7 cellular contexts compared by ENCODE assay signal in the genomic region with DNA sequence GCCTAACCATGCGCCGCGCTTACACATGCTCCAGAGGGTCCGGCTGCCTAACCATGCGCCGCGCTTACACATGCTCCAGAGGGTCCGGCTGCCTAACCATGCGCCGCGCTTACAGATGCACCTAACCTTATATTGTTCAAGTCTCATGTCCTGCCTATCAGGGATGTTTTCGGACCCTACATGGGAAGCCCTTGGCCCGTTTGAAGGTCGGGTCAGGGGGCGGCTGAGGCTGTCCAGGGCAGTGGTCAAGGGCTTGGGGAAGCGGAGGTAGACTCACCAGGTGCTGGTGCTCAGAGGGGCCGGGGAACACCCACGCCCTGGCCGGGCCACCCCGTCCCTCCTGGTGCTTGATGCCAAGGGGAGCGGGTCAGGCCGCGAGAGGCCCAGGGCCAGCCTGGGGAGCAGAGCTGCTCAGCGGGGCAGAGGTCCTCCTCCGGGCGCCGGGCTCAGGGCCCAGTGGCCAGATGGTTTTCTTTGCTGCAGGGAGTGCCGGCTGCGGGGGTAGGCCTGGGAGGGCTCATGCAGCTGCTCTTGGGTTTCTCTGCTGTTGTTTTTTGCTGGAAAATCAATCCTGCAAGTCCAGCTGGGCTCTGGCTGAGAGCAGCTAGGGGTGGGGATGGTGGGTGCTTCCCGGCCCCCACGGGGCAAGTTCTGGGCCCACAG. TPM values are rescaled to one million over a fixed set of nuclear protein-coding genes. Genes with fewer than 3 reads are reported as not detected.
DNase-seq lines count a peak whose midpoint lies in the region; ATAC-seq, FAIRE-seq and TF ChIP-seq lines count a peak whose summit lies in the region.

No MANE protein-coding gene starts in this region.

- H3K27ac ChIP-seq in kidney (ENCODE audit: low read depth in 2 of 2, low read length in 2 of 2) (no peak overlapping the region), substantia nigra (ENCODE audit: low read depth, low read length, poor library complexity, severe bottlenecking) (peak overlapping the region; percentile 69)

- peaks cover 0 to 5% of the 10 kb centered on the region in 2 donors for H3K36me3 ChIP-seq in kidney (ENCODE audit: control insufficient read depth in 1 of 2, insufficient read depth in 2 of 2, low read length in 2 of 2)

- no peak overlapping the region for H3K9ac ChIP-seq in kidney (ENCODE audit: low read length in 2 of 2)

- H3K4me3 ChIP-seq in kidney (ENCODE audit: low read length in 2 of 2), result no peak overlapping the region

- ATAC-seq in GM18517 (IDR thresholded peaks at IDR 0.05; ENCODE audit: unreplicated experiment) (no peak), GM18520 (IDR thresholded peaks at IDR 0.05; ENCODE audit: unreplicated experiment) (no peak)

- FAIRE-seq in kidney (lab: Jason Lieb, UNC), result no peak

- intact Hi-C loops in kidney (cut with DNase I), result no loop called here

- TF ChIP-seq CTCF in kidney (IDR thresholded peaks at IDR 0.05; ENCODE audit: borderline replicate concordance, extremely low read depth, insufficient read depth), result no peak

- peak; percentile 83 for DNase-seq in LHCN-M2 (ENCODE audit: low read depth)
- DNase-seq in cerebellar cortex (ENCODE audit: low spot score), result peak; percentile 63
- DNase-seq in kidney, result peak; percentile 91
- peak in 42 of 49 donors; percentile 24 to 82 (median 56) for DNase-seq in substantia nigra (lab: John Stamatoyannopoulos, UW)
- DNase-seq in stimulated activated naive CD4-positive, alpha-beta T cell (lab: John Stamatoyannopoulos, UW), result no peak

- H3K4me1 ChIP-seq in kidney (ENCODE audit: control insufficient read depth in 1 of 2, insufficient read depth in 1 of 2, low read depth in 1 of 2, low read length in 2 of 2), result peaks cover 0 to 10% of the 10 kb centered on the region in 2 donors

- H3K9me3 ChIP-seq in kidney (ENCODE audit: control insufficient read depth in 1 of 2, low read length in 2 of 2), result no peaks in the 10 kb centered on the region

RNA-seq across cellular contexts. Expression of gene SPON2, which starts 35.4 kb away (rescaled TPM):
- total RNA-seq in LHCN-M2 (2014; rRNA removed), result 0.58 and 1.1 TPM in 2 replicates
- 0.43 TPM for polyA plus RNA-seq in LHCN-M2 (2012)
- 116 TPM for total RNA-seq in kidney
- 16.7 TPM for polyA plus RNA-seq in kidney (ENCODE audit: insufficient read depth, low read depth, low replicate concordance)

RNA-seq across cellular contexts. Expression of gene CTBP1, which starts 41.2 kb away (rescaled TPM):
- total RNA-seq in LHCN-M2 (2014; rRNA removed) (210 and 215 TPM in 2 replicates), kidney (170 TPM)
- polyA plus RNA-seq in LHCN-M2 (2012), result 135 TPM
- 96.1 TPM for polyA plus RNA-seq in kidney (ENCODE audit: insufficient read depth, low read depth, low replicate concordance)

Comparison
In these comparisons a context has a peak if more than half of its experiments do, and no peak if none do; other contexts are left out.
1. DNase-seq: peak in LHCN-M2 (single experiment), cerebellar cortex (single experiment), kidney (single experiment) and substantia nigra (42 of 49); none in stimulated activated naive CD4-positive, alpha-beta T cell (0 of 6).
2. RNA of gene SPON2, which starts 35.4 kb away (total RNA-seq): 116 TPM in kidney (single experiment); 0.58 to 1.1 TPM in LHCN-M2; every median in the first group is over 10 times any median in the second.